19 cellular contexts compared by ENCODE assay signal in genomic region chr10:117360016-117360415, GRCh38. TPM values are rescaled to one million over a fixed set of nuclear protein-coding genes. Genes with fewer than 3 reads are reported as not detected.
DNase-seq lines count a peak whose midpoint lies in the region; ATAC-seq, FAIRE-seq and TF ChIP-seq lines count a peak whose summit lies in the region.
"Had no signal": no experiment of that assay in that cellular context is flagged by ENCODE, and none has a peak within 500 bp of the region (broad histone marks: within the 10 kb centered on the region; RNA-seq: fewer than 3 reads in every experiment).

No MANE protein-coding gene starts in this region.

- no peak for TF ChIP-seq CTCF in keratinocyte (optimal IDR thresholded peaks at IDR 0.05 in 1 of 3, IDR thresholded peaks at IDR 0.05 in 1 of 3, conservative IDR thresholded peaks at IDR 0.05 in 1 of 3; ENCODE audit: extremely low read depth in 1 of 3, insufficient read depth in 2 of 3, low read length in 3 of 3)
- no peak for TF ChIP-seq CTCF in stomach (IDR thresholded peaks at IDR 0.05)

- H3K27me3 ChIP-seq in GM23248 (replicated peaks; ENCODE audit: insufficient read depth) = no peaks in the 10 kb centered on the region
- no peaks in the 10 kb centered on the region for H3K27me3 ChIP-seq in keratinocyte (ENCODE audit: control insufficient read depth, extremely low read depth, insufficient read depth, low read length)
- H3K27me3 ChIP-seq in stomach = no peaks in the 10 kb centered on the region
- H3K27me3 ChIP-seq: tibial nerve had no signal

- H3K27ac ChIP-seq in GM23248 (no peak overlapping the region), keratinocyte (ENCODE audit: control insufficient read depth, insufficient read depth, low read length) (peak overlapping the region; percentile 48), stomach (peak overlapping the region in 1 of 5 donors; percentile 52)
- H3K27ac ChIP-seq: lower lobe of right lung, tibial nerve had no signal

- DNase-seq in A172 (ENCODE audit: low spot score) (peak; percentile 60), GM23248 (peak; percentile 25), keratinocyte (ENCODE audit: low read depth, low spot score) (no peak), stomach (no peak), DMS79 treated with DMSO at 0.1 percent for 48 hours (lab: John Stamatoyannopoulos, UW) (no peak)
- DNase-seq in activated CD8-positive, alpha-beta memory T cell treated with anti-CD3 and anti-CD28 coated beads, Interleukin-2, amount 50 U/mL, for 48 hours = no peak
- DNase-seq in stimulated activated naive CD4-positive, alpha-beta T cell (lab: John Stamatoyannopoulos, UW) = no peak
- DNase-seq: activated CD4-positive, alpha-beta T cell treated with anti-CD3 and anti-CD28 coated beads, Interleukin-2, amount 50 U/mL, for 4 hours; activated gamma-delta T cell treated with Interleukin-2 at 50 U/mL for 16 hours; AML-193; lower lobe of right lung; NCI-H1105; NCI-H2171 treated with DMSO at 0.1 percent for 48 hours; retina; stimulated activated CD4-positive, alpha-beta T cell treated with anti-CD3 and anti-CD28 coated beads, Interleukin-1b, Interleukin-23, amount 100 ng/mL, for 48 hours; T1000 had no signal

- TF ChIP-seq POLR2A in stomach (IDR thresholded peaks at IDR 0.05) = no peak

- no peaks in the 10 kb centered on the region for H3K9me3 ChIP-seq in GM23248 (ENCODE audit: low read depth)
- H3K9me3 ChIP-seq in keratinocyte (ENCODE audit: control insufficient read depth, low read depth, low read length) = no peaks in the 10 kb centered on the region
- H3K9me3 ChIP-seq in stomach = no peaks in the 10 kb centered on the region
- H3K9me3 ChIP-seq: lower lobe of right lung, tibial nerve had no signal

- peaks cover 50% of the 10 kb centered on the region for H3K4me1 ChIP-seq in GM23248 (ENCODE audit: insufficient read depth)
- peaks cover 50% of the 10 kb centered on the region for H3K4me1 ChIP-seq in keratinocyte (ENCODE audit: control insufficient read depth, extremely low read depth, insufficient read depth, low read length)
- peaks cover 38 to 85% (median 50%) of the 10 kb centered on the region in 4 donors for H3K4me1 ChIP-seq in stomach

- WGBS in GM23248 (ENCODE audit: low coverage in 1 of 2, low lambda C conversion rate in 2 of 2, missing lambda C conversion rate in 2 of 2), 2 experiments = 30 to 34% methylated on average over 1 of the region's 1 CpG
- WGBS in stomach, 5 donors = 28 to 48% (median 44%) methylated on average over 1 of the region's 1 CpG

- peak; percentile 90 for ATAC-seq in SK-N-SH treated with all-trans-retinoic acid at 6 μM for 48 hours
- ATAC-seq: GM23338, lower lobe of right lung had no signal

- H3K36me3 ChIP-seq in GM23248 (ENCODE audit: low read depth) (no peaks in the 10 kb centered on the region), keratinocyte (ENCODE audit: control insufficient read depth in 2 of 2, extremely low read depth in 1 of 2, insufficient read depth in 2 of 2, low read length in 2 of 2) (no peaks in the 10 kb centered on the region), stomach (no peaks in the 10 kb centered on the region)
- H3K36me3 ChIP-seq: lower lobe of right lung, tibial nerve had no signal

- peaks cover 33% of the 10 kb centered on the region for H3F3A ChIP-seq in GM23248 (ENCODE audit: insufficient read depth)

- no peak overlapping the region for H2AFZ ChIP-seq in GM23248
- no peak overlapping the region for H2AFZ ChIP-seq in keratinocyte (ENCODE audit: control insufficient read depth, low read length)
- H2AFZ ChIP-seq: GM23338 had no signal

- peak; percentile 82 for FAIRE-seq in keratinocyte (lab: Jason Lieb, UNC)

- peaks cover 35% of the 10 kb centered on the region for H4K20me1 ChIP-seq in GM23248 (ENCODE audit: insufficient read depth)
- H4K20me1 ChIP-seq in keratinocyte (ENCODE audit: control insufficient read depth, extremely low read depth, insufficient read depth, low read length) = peaks cover 5% of the 10 kb centered on the region

- no peaks in the 10 kb centered on the region for H3K9me2 ChIP-seq in GM23248 (ENCODE audit: insufficient read depth)

- in situ Hi-C loops in GM23248 (cut with MboI) = no loop called here

- H3K9ac ChIP-seq in GM23248 (no peak overlapping the region), keratinocyte (ENCODE audit: control insufficient read depth, extremely low read depth, insufficient read depth, low read length) (no peak overlapping the region)

- intact Hi-C loops in stomach (cut with DNase I; ENCODE audit: low total_unique reads) = no loop called here

- peaks cover 98% of the 10 kb centered on the region for H3K79me2 ChIP-seq in GM23248 (ENCODE audit: insufficient read depth)
- peaks cover 88% of the 10 kb centered on the region for H3K79me2 ChIP-seq in keratinocyte (ENCODE audit: control insufficient read depth, insufficient read depth, low read length)

- no peak for TF ChIP-seq EP300 in stomach (IDR thresholded peaks at IDR 0.05)

- dilution Hi-C loops in keratinocyte (cut with MboI; ENCODE audit: extremely low pct_ligation_motif_present, low sequenced_read_pairs) = no loop called here

- H3K4me2 ChIP-seq in GM23248 (ENCODE audit: unreplicated experiment) = peak overlapping the region; percentile 2
- H3K4me2 ChIP-seq in keratinocyte (ENCODE audit: control insufficient read depth, extremely low read depth, insufficient read depth, low read depth, low read length) = peak overlapping the region; percentile 72
- H3K4me2 ChIP-seq: GM23338 had no signal

- H3K9me1 ChIP-seq in keratinocyte (ENCODE audit: control insufficient read depth, extremely low read depth, insufficient read depth, low read length) = peaks cover 2% of the 10 kb centered on the region

- no peak overlapping the region for H3K4me3 ChIP-seq in GM23248
- H3K4me3 ChIP-seq in keratinocyte (ENCODE audit: control insufficient read depth in 2 of 3, extremely low read depth in 1 of 3, insufficient read depth in 2 of 3, low read depth in 1 of 3, low read length in 3 of 3) = peak overlapping the region in 1 of 3 experiments; percentile 36
- H3K4me3 ChIP-seq in stomach = no peak overlapping the region
- H3K4me3 ChIP-seq: GM23338, lower lobe of right lung, tibial nerve had no signal

TF ChIP-seq in SK-N-SH treated with all-trans-retinoic acid at 6 μM for 48 hours, 23 proteins besides CTCF, POLR2A, EP300 and RAD21:
- no peak for TF ChIP-seq PATZ1 (CRISPR knock-in tag; IDR thresholded peaks at IDR 0.05; ENCODE audit: borderline replicate concordance)
- no peak for TF ChIP-seq ZC3H10 (CRISPR knock-in tag; IDR thresholded peaks at IDR 0.05)

RNA-seq across cellular contexts. Expression of gene PDZD8, which starts 15.2 kb away (rescaled TPM):
- total RNA-seq in A172 (2014; rRNA removed; shearing (Covaris generic)) = 23.9 and 24.8 TPM in 2 replicates
- total RNA-seq in GM23248 (2014; rRNA removed; shearing (Covaris generic)) = 19.7 and 20.1 TPM in 2 replicates
- 13.8 and 14.4 TPM in 2 replicates for polyA plus RNA-seq in GM23248 (2016; fragmentation: Nextera tagmentation; extraction: Ambion mirVana)
- polyA plus RNA-seq in keratinocyte = 17.6 to 30.7 TPM (median 24.3 TPM) in 3 replicates
- 30.8 TPM for polyA plus RNA-seq in keratinocyte (2011; ENCODE audit: low read depth)
- 15.8 and 27.3 TPM in 2 replicates for polyA plus RNA-seq in keratinocyte (2011; cell fraction: cytosol; rRNA removed)
- polyA plus RNA-seq in keratinocyte (2011; cell fraction: nucleus; rRNA removed) = 25.9 and 31.7 TPM in 2 replicates
- polyA plus RNA-seq in keratinocyte (2012; ENCODE audit: low replicate concordance) = 16.3 and 23.7 TPM in 2 replicates
- 19.2 to 106 TPM (median 63.8 TPM) in 3 replicates for polyA minus RNA-seq in keratinocyte
- 34.1 TPM for polyA minus RNA-seq in keratinocyte (2011; cell fraction: cytosol; rRNA and poly(A)+ RNA removed)
- 60.1 and 141 TPM in 2 replicates for polyA minus RNA-seq in keratinocyte (2011; cell fraction: nucleus; rRNA and poly(A)+ RNA removed)
- 10 to 100 TPM; 11.1 to 60.5 (median 40.4) TPM for total RNA-seq in stomach
- polyA plus RNA-seq in stomach = 1 to 10 TPM; 3.5 to 5.5 (median 4.0) TPM

Comparison
In these comparisons a context has a peak if more than half of its experiments do, and no peak if none do; other contexts are left out.
1. DNase-seq: peak in A172 (single experiment) and GM23248 (single experiment); none in keratinocyte (single experiment), stomach (single experiment), activated CD8-positive, alpha-beta memory T cell treated with anti-CD3 and anti-CD28 coated beads, Interleukin-2, amount 50 U/mL, for 48 hours (single experiment), stimulated activated naive CD4-positive, alpha-beta T cell (0 of 6) and DMS79 treated with DMSO at 0.1 percent for 48 hours (single experiment).